ENCODE assay signal across 8 cellular contexts in genomic region chr19:982567-983170, GRCh38. TPM values are rescaled to one million over a fixed set of nuclear protein-coding genes. Genes with fewer than 3 reads are reported as not detected.
DNase-seq lines count a peak whose midpoint lies in the region; ATAC-seq and TF ChIP-seq lines count a peak whose summit lies in the region.

No MANE protein-coding gene starts in this region.

- peak overlapping the region; percentile 20 to 45 for H3K4me3 ChIP-seq in HCT116 (replicated peaks in 1 of 2; ENCODE audit: low read depth in 1 of 2, low read length in 2 of 2)
- peak overlapping the region in 58 of 59 donors; percentile 8 to 67 (median 51) for H3K4me3 ChIP-seq in dorsolateral prefrontal cortex

- H3K9me3 Mint-ChIP-seq in memory B cell, result no peaks in the 10 kb centered on the region

- peak overlapping the region; percentile 44 for H3K4me3 Mint-ChIP-seq in memory B cell

- H3K27ac Mint-ChIP-seq in memory B cell, result peak overlapping the region; percentile 75

- H3K4me1 Mint-ChIP-seq in memory B cell, result peaks cover 16% of the 10 kb centered on the region

- H3K9me2 ChIP-seq in HCT116 (ENCODE audit: insufficient read depth), result no peaks in the 10 kb centered on the region

- TF ChIP-seq CTCF in HCT116 (IDR thresholded peaks at IDR 0.05 in 2 of 3, conservative IDR thresholded peaks at IDR 0.05 in 1 of 3; ENCODE audit: borderline replicate concordance in 1 of 3, insufficient read depth in 1 of 3, low read depth in 2 of 3, low read length in 2 of 3), result peak; percentile 75 to 86 (median 84)
- peak; percentile 63 to 99 (median 95) for TF ChIP-seq CTCF in dorsolateral prefrontal cortex (IDR thresholded peaks at IDR 0.05 in 54 of 56, conservative IDR thresholded peaks at IDR 0.05 in 2 of 56; ENCODE audit: low read depth in 1 of 56, partially characterized antibody in 56 of 56)

- H3K4me2 ChIP-seq in HCT116 (ENCODE audit: low read length), result peak overlapping the region; percentile 81

- H3K79me2 ChIP-seq in HCT116 (ENCODE audit: insufficient read depth, low read length), result peaks cover 31% of the 10 kb centered on the region

- no peak for TF ChIP-seq POLR2A in HCT116 (IDR thresholded peaks at IDR 0.05; ENCODE audit: borderline replicate concordance, extremely low read depth, insufficient read depth, insufficient read length)

- peak overlapping the region; percentile 58 for H3K9ac ChIP-seq in HCT116 (ENCODE audit: low read length)

- peak overlapping the region; percentile 88 for H3K27ac ChIP-seq in HCT116 (ENCODE audit: low read depth, low read length)
- peak overlapping the region in 56 of 59 donors; percentile 16 to 97 (median 82) for H3K27ac ChIP-seq in dorsolateral prefrontal cortex

- DNase-seq in DMS114 treated with DMSO at 0.1 percent for 48 hours (lab: John Stamatoyannopoulos, UW; ENCODE audit: unreplicated experiment), result peak; percentile 18
- DNase-seq in HCT116 (ENCODE audit: low read depth, low spot score), result no peak
- DNase-seq in NCI-H1930 (lab: John Stamatoyannopoulos, UW), result peak; percentile 18 to 50
- DNase-seq in activated CD4-positive, alpha-beta T cell treated with anti-CD3 and anti-CD28 coated beads, Interleukin-2, amount 50 U/mL, for 24 hours (ENCODE audit: low read depth in 1 of 2, low spot score in 1 of 2), result peak; percentile 51 to 62
- DNase-seq in dorsolateral prefrontal cortex, result peak; percentile 28 to 88 (median 68)
- DNase-seq in memory B cell (ENCODE audit: low spot score in 2 of 2), result peak; percentile 82 to 93
- DNase-seq in stimulated activated CD8-positive, alpha-beta memory T cell treated with anti-CD3 and anti-CD28 coated beads, Interleukin-12 subunit alpha, Interleukin-12 subunit beta, amount 100 ng/mL, for 24 hours (ENCODE audit: extremely low read depth), result peak; percentile 47

- H3K36me3 ChIP-seq in HCT116 (ENCODE audit: control insufficient read depth in 1 of 2, insufficient read depth in 2 of 2, low read length in 2 of 2), result peaks cover 6 to 18% of the 10 kb centered on the region in 2 experiments

- H3K9me3 ChIP-seq in HCT116 (ENCODE audit: control insufficient read depth in 1 of 2, insufficient read depth in 1 of 2, low read depth in 1 of 2, low read length in 2 of 2), result no peaks in the 10 kb centered on the region

- peak; percentile 93 for TF ChIP-seq RAD21 in HCT116 (IDR thresholded peaks at IDR 0.05; ENCODE audit: low read depth)

- peak; percentile 86 for ATAC-seq in HCT116
- peak; percentile 67 for ATAC-seq in memory B cell (ENCODE audit: low read depth)
- no peak for ATAC-seq in HG02571 (IDR thresholded peaks at IDR 0.05; ENCODE audit: unreplicated experiment)

- H3K4me1 ChIP-seq in HCT116 (ENCODE audit: control insufficient read depth in 1 of 2, insufficient read depth in 2 of 2, low read length in 2 of 2), result peaks cover 22 to 42% of the 10 kb centered on the region in 2 experiments

- no peak overlapping the region for H2AFZ ChIP-seq in HCT116 (ENCODE audit: low read depth, low read length, poor library complexity, severe bottlenecking)

- H3K36me3 Mint-ChIP-seq in memory B cell, result peaks cover 5% of the 10 kb centered on the region

- intact Hi-C loops in HCT116 (cut with micrococcal nuclease) (loop anchor here (1.0 to 2.0 kb wide), 3 partner anchors 57 to 212 kb away; no protein-coding TSS in a partner anchor), dorsolateral prefrontal cortex (cut with DNase I) (loop anchor here (1.0 to 10.0 kb wide), 4 partner anchors 61 to 308 kb away; partner anchors contain the start of genes CBARP (in 1 of the 2) and FSTL3 (in 1 of the 2))

- CTCF ChIA-PET in HCT116 (lab: Charles Lee), result interaction anchor here (1.4 to 2.0 kb wide), 2 partner anchors 60 to 126 kb away, joined by 9 to 12 read pairs; no protein-coding TSS in a partner anchor

- H3K27me3 ChIP-seq in HCT116 (ENCODE audit: insufficient read depth, low read length), result no peaks in the 10 kb centered on the region
- peaks cover 0 to 4% (median 0%) of the 10 kb centered on the region in 45 donors for H3K27me3 ChIP-seq in dorsolateral prefrontal cortex

- H4K20me1 ChIP-seq in HCT116 (ENCODE audit: insufficient read depth), result no peaks in the 10 kb centered on the region

- RAD21 ChIA-PET in HCT116 (lab: Charles Lee; ENCODE audit: low non-redundant PET in 1 of 2, low total read pairs in 2 of 2, uncharacterized antibody in 2 of 2, unreplicated experiment in 2 of 2), result interaction anchor here (1.2 to 1.5 kb wide), 2 partner anchors 59 to 60 kb away, joined by 5 to 8 read pairs; no protein-coding TSS in a partner anchor

- BruUV-seq in HCT116 (replicated peaks; lab: Mats Ljungman, UMichigan), result no TSS peak

- H3K27me3 Mint-ChIP-seq in memory B cell, result no peaks in the 10 kb centered on the region

- POLR2A ChIA-PET in HCT116 (lab: Charles Lee), result interaction anchor here (1.9 kb wide), 1 partner anchor 60 kb away, joined by 4 read pairs; no protein-coding TSS in a partner anchor

TF ChIP-seq in HCT116, 20 proteins besides CTCF, POLR2A, EP300 and RAD21:
- TF ChIP-seq EGR1 (IDR thresholded peaks at IDR 0.05; ENCODE audit: low read depth) (no peak), REST (IDR thresholded peaks at IDR 0.05; ENCODE audit: low read depth) (no peak), SRF (IDR thresholded peaks at IDR 0.05; ENCODE audit: low read depth) (no peak), ELF1 (IDR thresholded peaks at IDR 0.05; ENCODE audit: borderline replicate concordance, low read depth) (no peak), MAX (IDR thresholded peaks at IDR 0.05) (peak; percentile 57), ZFX (IDR thresholded peaks at IDR 0.05) (peak; percentile 36; the same call in 1 of the 2 replicates), POLR2AphosphoS5 (IDR thresholded peaks at IDR 0.05; ENCODE audit: low read depth, low read length) (no peak)
TF ChIP-seq in HCT116: peak in this region for 2.

RNA-seq across cellular contexts. Expression of gene WDR18, which starts 1.5 kb away (rescaled TPM):
- total RNA-seq in HCT116 (2021; ENCODE audit: unreplicated experiment) (124 TPM), dorsolateral prefrontal cortex (10 to 100 TPM; 20.6 to 51.2 (median 30.3) TPM)
- polyA plus RNA-seq in HCT116 (2012), result 104 and 106 TPM in 2 replicates

RNA-seq across cellular contexts. Expression of gene GRIN3B, which starts 17.6 kb away (rescaled TPM):
- total RNA-seq in HCT116 (2021; ENCODE audit: unreplicated experiment) (0.69 TPM), dorsolateral prefrontal cortex (under 1 TPM in 3 of 120 experiments, not detected in 117; 0.13 to 0.76 (median 0.16) TPM)
- polyA plus RNA-seq in HCT116 (2012), result 0.64 and 0.65 TPM in 2 replicates

RNA-seq across cellular contexts. Expression of gene TMEM259, which starts 38.3 kb away (rescaled TPM):
- total RNA-seq in HCT116 (2021; ENCODE audit: unreplicated experiment), result 202 TPM
- 168 and 187 TPM in 2 replicates for polyA plus RNA-seq in HCT116 (2012)
- total RNA-seq in dorsolateral prefrontal cortex, result 100 to 1,000 TPM in 119 of 120 experiments, 10 to 100 TPM in 1; 98.2 to 236 (median 132) TPM

RNA-seq across cellular contexts. Expression of gene RNU6-2, which starts 38.7 kb away (rescaled TPM):
- total RNA-seq in HCT116 (2021; ENCODE audit: unreplicated experiment), result not detected
- not detected in 2 replicates for polyA plus RNA-seq in HCT116 (2012)
- not detected for total RNA-seq in dorsolateral prefrontal cortex

RNA-seq across cellular contexts. Expression of gene CNN2, which starts 43.7 kb away (rescaled TPM):
- total RNA-seq in HCT116 (2021; ENCODE audit: unreplicated experiment) (212 TPM), dorsolateral prefrontal cortex (10 to 100 TPM in 31 of 120 experiments, 1 to 10 TPM in 89; 1.1 to 28.7 (median 6.6) TPM)
- polyA plus RNA-seq in HCT116 (2012), result 140 and 171 TPM in 2 replicates
